In the genomic region with DNA sequence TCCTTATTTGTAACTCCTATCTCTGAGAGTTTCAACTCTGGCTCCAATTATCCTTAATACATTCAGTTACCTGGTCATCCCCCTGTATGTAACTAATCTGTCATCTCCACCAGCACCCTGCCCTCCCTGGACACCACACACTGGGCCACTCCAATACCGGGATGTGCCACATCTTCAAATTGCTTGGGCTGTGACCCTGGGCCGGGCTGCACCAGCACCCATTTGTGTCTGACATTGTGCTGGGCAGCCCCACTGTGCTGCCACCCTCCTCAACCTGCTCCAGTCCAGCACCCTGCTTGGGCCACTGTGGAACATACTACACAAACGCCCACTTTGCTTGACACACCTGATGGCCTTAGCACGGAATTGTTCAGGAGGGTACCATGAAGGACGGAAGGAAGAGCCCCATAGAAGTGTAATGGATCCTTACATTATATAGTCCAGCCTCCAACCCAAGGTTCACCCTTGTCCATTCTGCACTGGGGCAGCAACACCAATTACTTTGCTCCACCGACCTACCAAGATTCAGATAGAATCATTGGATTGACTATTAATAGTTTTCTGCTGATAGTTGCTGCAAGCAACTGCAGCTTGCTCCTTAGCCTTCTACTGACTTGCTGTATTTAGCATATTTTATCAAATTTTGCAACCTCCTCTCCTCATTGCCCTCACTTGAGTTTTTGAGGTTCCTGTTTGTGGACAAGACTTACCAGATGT, we compare ENCODE assay signal across 1 cellular context.
TF ChIP-seq lines count a peak whose summit lies in the region.

No MANE protein-coding gene starts in this region.

TF ChIP-seq in IMR-90, 13 proteins besides CTCF, POLR2A, EP300 and RAD21:
- TF ChIP-seq FOS (IDR thresholded peaks at IDR 0.05; ENCODE audit: low read depth, low read length) = no peak
- TF ChIP-seq NFE2L2 (IDR thresholded peaks at IDR 0.05; ENCODE audit: low read depth, low read length) = no peak
- no peak for TF ChIP-seq MAZ (IDR thresholded peaks at IDR 0.05; ENCODE audit: borderline replicate concordance, low read depth, low read length)
- no peak for TF ChIP-seq CHD1 (IDR thresholded peaks at IDR 0.05; ENCODE audit: low read depth, low read length)
- TF ChIP-seq, protein P1, sequence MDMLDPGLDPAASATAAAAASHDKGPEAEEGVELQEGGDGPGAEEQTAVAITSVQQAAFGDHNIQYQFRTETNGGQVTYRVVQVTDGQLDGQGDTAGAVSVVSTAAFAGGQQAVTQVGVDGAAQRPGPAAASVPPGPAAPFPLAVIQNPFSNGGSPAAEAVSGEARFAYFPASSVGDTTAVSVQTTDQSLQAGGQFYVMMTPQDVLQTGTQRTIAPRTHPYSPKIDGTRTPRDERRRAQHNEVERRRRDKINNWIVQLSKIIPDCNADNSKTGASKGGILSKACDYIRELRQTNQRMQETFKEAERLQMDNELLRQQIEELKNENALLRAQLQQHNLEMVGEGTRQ (IDR thresholded peaks at IDR 0.05; ENCODE audit: low read depth, low read length) = no peak
- no peak for TF ChIP-seq CEBPB (IDR thresholded peaks at IDR 0.05; ENCODE audit: low read depth, low read length)
- no peak for TF ChIP-seq RCOR1 (IDR thresholded peaks at IDR 0.05; ENCODE audit: insufficient replicate concordance, low read length)
- TF ChIP-seq SMC3 (IDR thresholded peaks at IDR 0.05; ENCODE audit: low read depth, low read length) = no peak
- TF ChIP-seq RFX5 (IDR thresholded peaks at IDR 0.05; ENCODE audit: low read depth, low read length) = no peak
- no peak for TF ChIP-seq MXI1 (IDR thresholded peaks at IDR 0.05; ENCODE audit: borderline replicate concordance, low read depth, low read length)
- no peak for TF ChIP-seq MAFK (IDR thresholded peaks at IDR 0.05; ENCODE audit: low read depth, low read length)
- TF ChIP-seq, protein P2, sequence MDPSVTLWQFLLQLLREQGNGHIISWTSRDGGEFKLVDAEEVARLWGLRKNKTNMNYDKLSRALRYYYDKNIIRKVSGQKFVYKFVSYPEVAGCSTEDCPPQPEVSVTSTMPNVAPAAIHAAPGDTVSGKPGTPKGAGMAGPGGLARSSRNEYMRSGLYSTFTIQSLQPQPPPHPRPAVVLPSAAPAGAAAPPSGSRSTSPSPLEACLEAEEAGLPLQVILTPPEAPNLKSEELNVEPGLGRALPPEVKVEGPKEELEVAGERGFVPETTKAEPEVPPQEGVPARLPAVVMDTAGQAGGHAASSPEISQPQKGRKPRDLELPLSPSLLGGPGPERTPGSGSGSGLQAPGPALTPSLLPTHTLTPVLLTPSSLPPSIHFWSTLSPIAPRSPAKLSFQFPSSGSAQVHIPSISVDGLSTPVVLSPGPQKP (IDR thresholded peaks at IDR 0.05; ENCODE audit: borderline replicate concordance, low read depth, low read length) = no peak
- no peak for TF ChIP-seq BHLHE40 (IDR thresholded peaks at IDR 0.05; ENCODE audit: low read depth, low read length)
